Comparison of ENCODE assay signal across 19 cellular contexts in the genomic region with DNA sequence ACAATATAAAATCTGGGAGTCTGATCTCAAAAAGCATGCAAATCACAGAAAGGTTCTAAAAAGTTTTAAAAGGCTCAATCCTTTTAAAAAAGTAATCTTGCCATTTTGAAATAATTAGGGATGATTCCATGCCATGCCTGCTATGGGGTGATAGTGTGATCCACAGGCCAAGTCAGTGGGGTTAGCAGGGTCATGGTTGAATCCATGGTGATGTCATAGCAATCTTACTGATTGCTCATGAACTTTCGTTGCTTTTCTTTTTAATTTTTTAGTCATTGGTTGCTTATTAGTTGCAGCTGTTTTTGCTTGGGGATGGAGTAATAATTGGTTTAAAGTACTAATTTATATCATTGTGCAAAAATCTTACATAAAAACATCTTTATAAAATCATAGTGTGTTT.
DNase-seq lines count a peak whose midpoint lies in the region; TF ChIP-seq lines count a peak whose summit lies in the region.
"Had no signal": no experiment of that assay in that cellular context is flagged by ENCODE, and none has a peak within 500 bp of the region (broad histone marks: within the 10 kb centered on the region; RNA-seq: fewer than 3 reads in every experiment).

No MANE protein-coding gene starts in this region.

- no peak overlapping the region for H3K27ac ChIP-seq in uterus
- H3K27ac ChIP-seq: HL-60 had no signal

- DNase-seq in AG10803 (ENCODE audit: low read depth) (peak; percentile 34), EL (peak; percentile 11), fibroblast of gingiva (ENCODE audit: low read depth) (peak; percentile 53), uterus (no peak), NCI-H748 (lab: John Stamatoyannopoulos, UW; ENCODE audit: unreplicated experiment) (no peak)
- no peak for DNase-seq in effector CD4-positive, alpha-beta T cell
- DNase-seq: ACHN; BE2C; C1 segment of cervical spinal cord; CD4-positive, CD25-positive, alpha-beta regulatory T cell; CD8-positive, alpha-beta memory T cell; COR-L47; GF-D8; GOT3; H7; IMR-90 had no signal

- H3K36me3 ChIP-seq in uterus = no peaks in the 10 kb centered on the region
- H3K36me3 ChIP-seq: BE2C had no signal

- peaks cover under 1% of the 10 kb centered on the region for H3K27me3 Mint-ChIP-seq in nephron (ENCODE audit: low read depth)

- peaks cover 0 to 7% of the 10 kb centered on the region in 2 donors for H3K4me1 ChIP-seq in uterus
- H3K4me1 ChIP-seq: BE2C had no signal

- no peak overlapping the region for H3K4me3 Mint-ChIP-seq in nephron
- H3K4me3 Mint-ChIP-seq: CD4-positive, CD25-positive, alpha-beta regulatory T cell; CD8-positive, alpha-beta memory T cell had no signal

- no peaks in the 10 kb centered on the region for H3K9me3 ChIP-seq in uterus
- H3K9me3 ChIP-seq: BE2C had no signal

- H3K27me3 ChIP-seq in uterus = no peaks in the 10 kb centered on the region
- H3K27me3 ChIP-seq: BE2C had no signal

- no peak for TF ChIP-seq POLR2A in uterus (IDR thresholded peaks at IDR 0.05)

- H3K4me1 Mint-ChIP-seq in nephron = peaks cover 31% of the 10 kb centered on the region
- H3K4me1 Mint-ChIP-seq: CD8-positive, alpha-beta memory T cell had no signal

- H3K4me3 ChIP-seq in AG10803 (ENCODE audit: low read length) (no peak overlapping the region), uterus (no peak overlapping the region)
- H3K4me3 ChIP-seq: K562 had no signal

- intact Hi-C loops in uterus (cut with DNase I; ENCODE audit: low total_unique reads) = no loop called here

- peak overlapping the region in 2 of 3 experiments; percentile 34 to 93 for H3K27ac Mint-ChIP-seq in nephron
- H3K27ac Mint-ChIP-seq: CD4-positive, CD25-positive, alpha-beta regulatory T cell had no signal

- no peaks in the 10 kb centered on the region for H3K36me3 Mint-ChIP-seq in nephron (ENCODE audit: low read depth)
- H3K36me3 Mint-ChIP-seq: CD4-positive, CD25-positive, alpha-beta regulatory T cell; CD8-positive, alpha-beta memory T cell had no signal

- TF ChIP-seq CTCF in AG10803 (conservative IDR thresholded peaks at IDR 0.05; ENCODE audit: low read length) (no peak), nephron (IDR thresholded peaks at IDR 0.05; ENCODE audit: unreplicated experiment in 3 of 3) (no peak), uterus (IDR thresholded peaks at IDR 0.05) (no peak)

- peaks cover 6% of the 10 kb centered on the region for H3K9me3 Mint-ChIP-seq in nephron
- H3K9me3 Mint-ChIP-seq: CD8-positive, alpha-beta memory T cell had no signal

Comparison
In these comparisons a context has a peak if more than half of its experiments do, and no peak if none do; other contexts are left out.
1. DNase-seq: peak in AG10803 (single experiment), EL (single experiment) and fibroblast of gingiva (single experiment); none in effector CD4-positive, alpha-beta T cell (single experiment), uterus (0 of 2) and NCI-H748 (single experiment).